Comparison of ENCODE assay signal across 27 cellular contexts in the genomic region with DNA sequence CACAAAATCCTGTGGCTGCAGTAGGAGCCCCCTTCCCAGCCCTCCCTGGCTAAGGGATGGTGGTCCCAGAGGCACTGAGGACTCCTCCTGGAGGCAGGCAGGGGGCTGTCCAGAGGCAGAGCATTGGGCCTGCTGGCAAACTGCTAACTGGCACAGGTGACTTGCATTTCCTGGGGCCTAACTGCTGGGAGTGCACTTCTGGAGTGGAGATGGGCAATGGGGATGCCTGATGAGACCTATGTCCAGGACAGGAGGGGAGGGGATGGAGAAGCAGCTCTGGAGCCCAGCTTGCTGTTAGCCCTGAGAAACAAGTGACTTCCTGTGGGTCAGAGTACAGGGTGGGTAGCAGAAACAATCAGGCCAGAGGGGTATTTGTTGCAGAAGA.
"Had no signal": no experiment of that assay in that cellular context is flagged by ENCODE, and none has a peak within 500 bp of the region (broad histone marks: within the 10 kb centered on the region; RNA-seq: fewer than 3 reads in every experiment).

No MANE protein-coding gene starts in this region.

- H3K4me3 Mint-ChIP-seq: activated B cell treated with CpG ODN at 0.5 μM for 24 hours; activated naive CD8-positive, alpha-beta T cell; activated T-cell treated with anti-CD3 and anti-CD28 coated beads, Interleukin-2, amount 50 U/mL, for 4 hours; effector memory CD8-positive, alpha-beta T cell; natural killer cell; stimulated activated naive B cell treated with anti-CD40 and anti-IgM and Interleukin-4, amounts not matched to agents 10 μg/mL and 1 μg/mL and 100 μg/mL, for 72 hours had no signal

- H3K4me1 ChIP-seq: adrenal gland, breast epithelium, colonic mucosa, esophagus squamous epithelium, gastroesophageal sphincter, sigmoid colon, vagina had no signal

- H3K9me3 Mint-ChIP-seq: activated B cell treated with CpG ODN at 0.5 μM for 24 hours; activated T-cell treated with anti-CD3 and anti-CD28 coated beads, Interleukin-2, amount 50 U/mL, for 4 hours; activated T-helper 2 cell treated with anti-CD3 and anti-CD28 coated beads, Interferon-gamma antibody, Interleukin-2, Interleukin-4, amounts not matched to agents 10 μg/mL and 5 μg/mL and 100 μg/mL, durations not matched to agents 14 hours and 24 hours and 36 hours; effector memory CD8-positive, alpha-beta T cell; natural killer cell had no signal

- ATAC-seq: activated T-cell treated with anti-CD3 and anti-CD28 coated beads, Interleukin-2, amount 50 U/mL, for 4 hours; effector memory CD8-positive, alpha-beta T cell; gastroesophageal sphincter; natural killer cell; stimulated activated naive B cell treated with anti-CD40 and anti-IgM and Interleukin-4, amounts not matched to agents 10 μg/mL and 1 μg/mL and 100 μg/mL, for 72 hours had no signal

- H3K4me1 Mint-ChIP-seq: activated B cell treated with CpG ODN at 0.5 μM for 24 hours, natural killer cell had no signal

- FAIRE-seq: astrocyte, islet of Langerhans had no signal

- H3K27ac Mint-ChIP-seq: activated B cell treated with CpG ODN at 0.5 μM for 24 hours; activated naive CD8-positive, alpha-beta T cell; activated T-helper 2 cell treated with anti-CD3 and anti-CD28 coated beads, Interferon-gamma antibody, Interleukin-2, Interleukin-4, amounts not matched to agents 10 μg/mL and 5 μg/mL and 100 μg/mL, durations not matched to agents 14 hours and 24 hours and 36 hours; effector memory CD8-positive, alpha-beta T cell; natural killer cell; stimulated activated naive B cell treated with anti-CD40 and anti-IgM and Interleukin-4, amounts not matched to agents 10 μg/mL and 1 μg/mL and 100 μg/mL, for 72 hours had no signal

- H3K36me3 Mint-ChIP-seq: activated naive CD8-positive, alpha-beta T cell; natural killer cell; stimulated activated naive B cell treated with anti-CD40 and anti-IgM and Interleukin-4, amounts not matched to agents 10 μg/mL and 1 μg/mL and 100 μg/mL, for 72 hours had no signal

- H3K27ac ChIP-seq: adrenal gland, breast epithelium, colonic mucosa, esophagus squamous epithelium, gastroesophageal sphincter, sigmoid colon, vagina had no signal

- H3K4me2 ChIP-seq: smooth muscle cell had no signal

- H3K4me3 ChIP-seq: adrenal gland, breast epithelium, colonic mucosa, dorsolateral prefrontal cortex, esophagus squamous epithelium, gastroesophageal sphincter, sigmoid colon, smooth muscle cell, vagina had no signal

- H3K9me3 ChIP-seq: adrenal gland, breast epithelium, colonic mucosa, esophagus squamous epithelium, gastroesophageal sphincter, sigmoid colon, vagina had no signal

- H3K27me3 ChIP-seq: adrenal gland, breast epithelium, colonic mucosa, dorsolateral prefrontal cortex, vagina had no signal

- H3K36me3 ChIP-seq: adrenal gland, breast epithelium, colonic mucosa, esophagus squamous epithelium, gastroesophageal sphincter, sigmoid colon, vagina had no signal

- DNase-seq: activated B cell treated with CpG ODN at 0.5 μM for 24 hours; activated CD4-positive, alpha-beta T cell treated with anti-CD3 and anti-CD28 coated beads for 4 hours; activated CD4-positive, alpha-beta T cell treated with anti-CD3 and anti-CD28 coated beads, Interleukin-2, amount 50 U/mL, for 48 hours; activated CD8-positive, alpha-beta memory T cell treated with anti-CD3 and anti-CD28 coated beads, Interleukin-2, amount 50 U/mL, for 48 hours; activated naive CD4-positive, alpha-beta T cell; activated T-cell treated with anti-CD3 and anti-CD28 coated beads, Interleukin-2, amount 50 U/mL, for 4 hours; adrenal gland; colonic mucosa; dorsolateral prefrontal cortex; effector memory CD8-positive, alpha-beta T cell; esophagus squamous epithelium; hypothalamus; midbrain; natural killer cell; occipital lobe; sigmoid colon; stimulated activated CD4-positive, alpha-beta T cell treated with anti-CD3 and anti-CD28 coated beads, Interleukin-15, amount 100 ng/mL, for 24 hours; stimulated activated naive B cell treated with anti-CD40 and anti-IgM and Interleukin-4, amounts not matched to agents 10 μg/mL and 1 μg/mL and 100 μg/mL, for 72 hours; T1000 had no signal
